Comparison of ENCODE assay signal across 6 cellular contexts in genomic region chr20:16596404-16596803, GRCh38. TPM values are rescaled to one million over a fixed set of nuclear protein-coding genes. Genes with fewer than 3 reads are reported as not detected.
DNase-seq lines count a peak whose midpoint lies in the region; ATAC-seq and TF ChIP-seq lines count a peak whose summit lies in the region.
"Not testable (repeated sequence)": the region's sequence is repeated elsewhere in the genome, so short reads cannot be mapped to it uniquely, and the experiment has no call there.

No MANE protein-coding gene starts in this region.

- POLR2A ChIA-PET in MCF 10A (lab: Yijun Ruan, JAX) = not testable (repeated sequence)

- DNase-seq in A172 (ENCODE audit: low spot score) (peak; percentile 8), M059J (ENCODE audit: low read depth) (peak; percentile 13), MCF 10A (ENCODE audit: unreplicated experiment) (peak; percentile 38), colonic mucosa (peak; percentile 27), foreskin keratinocyte (peak in 1 of 2 donors; percentile 7)
- DNase-seq in mucosa of descending colon = not testable (repeated sequence)

- intact Hi-C loops in MCF 10A (cut with micrococcal nuclease); colonic mucosa (cut with DNase I); mucosa of descending colon (cut with DNase I, micrococcal nuclease): not testable (repeated sequence)

- CTCF ChIA-PET in MCF 10A (lab: Yijun Ruan, JAX) = interaction anchor here (0.7 kb wide), 1 partner anchor 85 kb away, joined by 4 read pairs; no protein-coding TSS in a partner anchor

- H3K27ac Mint-ChIP-seq in MCF 10A (ENCODE audit: low read depth, unreplicated experiment) = not testable (repeated sequence)

- H3K4me1 ChIP-seq in colonic mucosa; foreskin keratinocyte; mucosa of descending colon (ENCODE audit: low read depth): not testable (repeated sequence)

- H3K36me3 ChIP-seq in colonic mucosa; mucosa of descending colon (ENCODE audit: low read depth): not testable (repeated sequence)

- H3K4me3 Mint-ChIP-seq in MCF 10A (ENCODE audit: unreplicated experiment) = not testable (repeated sequence)

- BruUV-seq in MCF 10A (replicated peaks; lab: Mats Ljungman, UMichigan) = not testable (repeated sequence)

- peak; percentile 64 for ATAC-seq in foreskin keratinocyte
- peak; percentile 57 for ATAC-seq in mucosa of descending colon

- H3K4me1 Mint-ChIP-seq in MCF 10A (ENCODE audit: insufficient read depth, unreplicated experiment) = not testable (repeated sequence)

- H3K27me3 ChIP-seq in colonic mucosa, foreskin keratinocyte: not testable (repeated sequence)

- not testable (repeated sequence) for H3K27ac ChIP-seq in colonic mucosa, foreskin keratinocyte

- not testable (repeated sequence) for H3K36me3 Mint-ChIP-seq in MCF 10A (ENCODE audit: insufficient read depth, unreplicated experiment)

- not testable (repeated sequence) for H3K4me3 ChIP-seq in colonic mucosa, mucosa of descending colon

- not testable (repeated sequence) for TF ChIP-seq CTCF in MCF 10A (IDR thresholded peaks at IDR 0.05; ENCODE audit: unreplicated experiment); colonic mucosa (IDR thresholded peaks at IDR 0.05); foreskin keratinocyte (conservative IDR thresholded peaks at IDR 0.05); mucosa of descending colon (IDR thresholded peaks at IDR 0.05)

- H3K9me3 ChIP-seq in colonic mucosa, mucosa of descending colon: not testable (repeated sequence)

- peaks cover 27% of the 10 kb centered on the region for H3K27me3 Mint-ChIP-seq in MCF 10A (ENCODE audit: insufficient read depth, unreplicated experiment)

- H3K9me3 Mint-ChIP-seq in MCF 10A (ENCODE audit: unreplicated experiment) = not testable (repeated sequence)

- not testable (repeated sequence) for H3K9ac ChIP-seq in colonic mucosa (ENCODE audit: low read depth in 2 of 2, low read length in 2 of 2)

RNA-seq across cellular contexts. Expression of gene KIF16B, which starts 23.2 kb away (rescaled TPM):
- total RNA-seq in A172 (2014; rRNA removed; shearing (Covaris generic)) = 11.2 and 12.6 TPM in 2 replicates
- 7.2 and 16.5 TPM in 2 replicates for total RNA-seq in M059J (2014; rRNA removed; shearing (Covaris generic))
- total RNA-seq in MCF 10A (2022) (14.8 and 15.8 TPM in 2 replicates), colonic mucosa (10 to 100 TPM; 41.6 to 68.7 TPM), foreskin keratinocyte (13.2 and 14.4 TPM in 2 replicates), mucosa of descending colon (10 to 100 TPM; 48.5 to 81.7 (median 65.1) TPM)
- polyA plus RNA-seq in foreskin keratinocyte = 3.3 and 3.5 TPM in 2 replicates
